In the genomic region with DNA sequence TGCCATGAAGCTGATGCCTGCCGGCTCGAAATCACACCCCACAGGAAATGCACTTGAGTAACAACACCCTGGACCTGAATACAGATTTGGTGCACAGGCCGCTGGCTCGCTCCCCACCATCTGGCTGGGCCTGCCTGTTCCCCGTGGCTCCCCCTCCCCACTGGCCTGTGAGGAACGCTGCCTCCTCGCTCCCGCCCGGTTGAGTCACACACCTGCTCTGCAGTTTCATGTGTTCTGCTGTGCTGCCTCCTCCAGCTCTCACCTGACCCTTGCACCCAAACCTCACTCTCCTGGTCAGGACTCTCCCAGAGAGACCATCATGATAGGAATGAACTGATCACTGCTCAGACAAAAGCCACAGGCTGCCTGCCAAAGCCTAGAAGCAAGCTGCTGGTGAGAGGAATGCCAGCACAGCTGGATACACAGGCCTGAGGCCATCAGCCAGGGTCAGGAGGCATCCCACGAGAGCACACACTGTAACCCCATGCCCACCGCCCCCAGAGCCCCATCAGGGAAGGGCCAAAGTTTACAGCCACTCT, we compare ENCODE assay signal across 2 cellular contexts.
TF ChIP-seq lines count a peak whose summit lies in the region.

No MANE protein-coding gene starts in this region.

TF ChIP-seq in A549, 52 proteins besides CTCF, POLR2A, EP300 and RAD21:
- no peak for TF ChIP-seq CHD4 (IDR thresholded peaks at IDR 0.05; ENCODE audit: borderline replicate concordance)
- TF ChIP-seq FOSL2 (IDR thresholded peaks at IDR 0.05): no peak
- no peak for TF ChIP-seq FOSL2 (CRISPR knock-in tag; IDR thresholded peaks at IDR 0.05)
- no peak for TF ChIP-seq CBX2 (IDR thresholded peaks at IDR 0.05; ENCODE audit: borderline replicate concordance, low read depth)
- TF ChIP-seq, protein P1, sequence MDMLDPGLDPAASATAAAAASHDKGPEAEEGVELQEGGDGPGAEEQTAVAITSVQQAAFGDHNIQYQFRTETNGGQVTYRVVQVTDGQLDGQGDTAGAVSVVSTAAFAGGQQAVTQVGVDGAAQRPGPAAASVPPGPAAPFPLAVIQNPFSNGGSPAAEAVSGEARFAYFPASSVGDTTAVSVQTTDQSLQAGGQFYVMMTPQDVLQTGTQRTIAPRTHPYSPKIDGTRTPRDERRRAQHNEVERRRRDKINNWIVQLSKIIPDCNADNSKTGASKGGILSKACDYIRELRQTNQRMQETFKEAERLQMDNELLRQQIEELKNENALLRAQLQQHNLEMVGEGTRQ (IDR thresholded peaks at IDR 0.05): no peak
- no peak for TF ChIP-seq ELK1 (IDR thresholded peaks at IDR 0.05; ENCODE audit: low read depth, low read length)
- TF ChIP-seq BHLHE40 (IDR thresholded peaks at IDR 0.05; ENCODE audit: low read depth, low read length): no peak

TF ChIP-seq in H1, 55 proteins besides CTCF, POLR2A, EP300 and RAD21:
- no peak for TF ChIP-seq KDM4A (IDR thresholded peaks at IDR 0.05; ENCODE audit: low read depth, low read length, severe bottlenecking)
- TF ChIP-seq CEBPB (IDR thresholded peaks at IDR 0.05; ENCODE audit: low read depth, low read length): no peak
- TF ChIP-seq CHD2 (IDR thresholded peaks at IDR 0.05; ENCODE audit: low read length): no peak
- no peak for TF ChIP-seq TBP (IDR thresholded peaks at IDR 0.05; ENCODE audit: low read depth, low read length)
